ENCODE assay signal across 2 cellular contexts in the genomic region with DNA sequence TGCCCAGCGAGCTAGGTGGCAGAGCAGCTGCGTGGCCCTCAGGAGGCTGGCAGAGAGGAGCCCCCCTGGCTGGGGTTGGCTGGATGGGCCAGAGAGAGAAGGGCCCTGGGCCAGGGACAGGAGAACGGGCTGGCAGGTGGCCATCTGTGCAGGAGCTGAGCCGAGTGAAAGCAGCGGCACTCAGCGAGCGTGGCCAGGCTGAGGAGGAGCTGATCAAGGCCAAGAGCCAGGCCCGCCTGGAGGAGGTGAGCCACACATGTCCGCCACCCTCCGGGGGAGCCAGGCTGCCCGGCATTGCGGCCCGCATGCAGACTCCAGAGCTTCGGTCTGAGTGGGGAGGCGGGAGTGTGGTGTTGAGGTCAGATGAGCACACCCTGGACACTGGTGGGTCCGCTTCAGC.
TF ChIP-seq lines count a peak whose summit lies in the region.

No MANE protein-coding gene starts in this region.

TF ChIP-seq in IMR-90, 13 proteins besides CTCF, POLR2A, EP300 and RAD21:
- TF ChIP-seq, protein P1, sequence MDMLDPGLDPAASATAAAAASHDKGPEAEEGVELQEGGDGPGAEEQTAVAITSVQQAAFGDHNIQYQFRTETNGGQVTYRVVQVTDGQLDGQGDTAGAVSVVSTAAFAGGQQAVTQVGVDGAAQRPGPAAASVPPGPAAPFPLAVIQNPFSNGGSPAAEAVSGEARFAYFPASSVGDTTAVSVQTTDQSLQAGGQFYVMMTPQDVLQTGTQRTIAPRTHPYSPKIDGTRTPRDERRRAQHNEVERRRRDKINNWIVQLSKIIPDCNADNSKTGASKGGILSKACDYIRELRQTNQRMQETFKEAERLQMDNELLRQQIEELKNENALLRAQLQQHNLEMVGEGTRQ (IDR thresholded peaks at IDR 0.05; ENCODE audit: low read depth, low read length): no peak
- TF ChIP-seq CEBPB (IDR thresholded peaks at IDR 0.05; ENCODE audit: low read depth, low read length): no peak
- TF ChIP-seq MXI1 (IDR thresholded peaks at IDR 0.05; ENCODE audit: borderline replicate concordance, low read depth, low read length): no peak
- TF ChIP-seq MAFK (IDR thresholded peaks at IDR 0.05; ENCODE audit: low read depth, low read length): no peak
- TF ChIP-seq BHLHE40 (IDR thresholded peaks at IDR 0.05; ENCODE audit: low read depth, low read length): no peak
- TF ChIP-seq RCOR1 (IDR thresholded peaks at IDR 0.05; ENCODE audit: insufficient replicate concordance, low read length): no peak
- no peak for TF ChIP-seq MAZ (IDR thresholded peaks at IDR 0.05; ENCODE audit: borderline replicate concordance, low read depth, low read length)
- no peak for TF ChIP-seq RFX5 (IDR thresholded peaks at IDR 0.05; ENCODE audit: low read depth, low read length)
- no peak for TF ChIP-seq CHD1 (IDR thresholded peaks at IDR 0.05; ENCODE audit: low read depth, low read length)
- no peak for TF ChIP-seq FOS (IDR thresholded peaks at IDR 0.05; ENCODE audit: low read depth, low read length)
- TF ChIP-seq NFE2L2 (IDR thresholded peaks at IDR 0.05; ENCODE audit: low read depth, low read length): no peak
- TF ChIP-seq, protein P2, sequence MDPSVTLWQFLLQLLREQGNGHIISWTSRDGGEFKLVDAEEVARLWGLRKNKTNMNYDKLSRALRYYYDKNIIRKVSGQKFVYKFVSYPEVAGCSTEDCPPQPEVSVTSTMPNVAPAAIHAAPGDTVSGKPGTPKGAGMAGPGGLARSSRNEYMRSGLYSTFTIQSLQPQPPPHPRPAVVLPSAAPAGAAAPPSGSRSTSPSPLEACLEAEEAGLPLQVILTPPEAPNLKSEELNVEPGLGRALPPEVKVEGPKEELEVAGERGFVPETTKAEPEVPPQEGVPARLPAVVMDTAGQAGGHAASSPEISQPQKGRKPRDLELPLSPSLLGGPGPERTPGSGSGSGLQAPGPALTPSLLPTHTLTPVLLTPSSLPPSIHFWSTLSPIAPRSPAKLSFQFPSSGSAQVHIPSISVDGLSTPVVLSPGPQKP (IDR thresholded peaks at IDR 0.05; ENCODE audit: borderline replicate concordance, low read depth, low read length): no peak
- TF ChIP-seq SMC3 (IDR thresholded peaks at IDR 0.05; ENCODE audit: low read depth, low read length): no peak
TF ChIP-seq in IMR-90: peak in this region for 0.

TF ChIP-seq in SK-N-SH, 30 proteins besides CTCF, POLR2A, EP300 and RAD21:
- TF ChIP-seq CHD2 (IDR thresholded peaks at IDR 0.05; ENCODE audit: low read length, partially characterized antibody) (no peak), RXRA (IDR thresholded peaks at IDR 0.05; ENCODE audit: borderline replicate concordance, low read depth) (no peak), RFX5 (IDR thresholded peaks at IDR 0.05; ENCODE audit: low read length) (no peak), GABPA (IDR thresholded peaks at IDR 0.05; ENCODE audit: low read depth) (no peak), MEF2A (IDR thresholded peaks at IDR 0.05; ENCODE audit: borderline replicate concordance, low read depth) (no peak), ELF1 (IDR thresholded peaks at IDR 0.05) (no peak), TEAD4 (IDR thresholded peaks at IDR 0.05; ENCODE audit: borderline replicate concordance, insufficient read depth) (no peak), RCOR1 (IDR thresholded peaks at IDR 0.05; ENCODE audit: low read length) (no peak), TCF12 (IDR thresholded peaks at IDR 0.05) (no peak), TAF1 (IDR thresholded peaks at IDR 0.05; ENCODE audit: borderline replicate concordance, low read depth, low read length) (no peak)
- TF ChIP-seq, protein P1 (IDR thresholded peaks at IDR 0.05; ENCODE audit: borderline replicate concordance, low read depth, low read length): no peak
- TF ChIP-seq, protein P3, sequence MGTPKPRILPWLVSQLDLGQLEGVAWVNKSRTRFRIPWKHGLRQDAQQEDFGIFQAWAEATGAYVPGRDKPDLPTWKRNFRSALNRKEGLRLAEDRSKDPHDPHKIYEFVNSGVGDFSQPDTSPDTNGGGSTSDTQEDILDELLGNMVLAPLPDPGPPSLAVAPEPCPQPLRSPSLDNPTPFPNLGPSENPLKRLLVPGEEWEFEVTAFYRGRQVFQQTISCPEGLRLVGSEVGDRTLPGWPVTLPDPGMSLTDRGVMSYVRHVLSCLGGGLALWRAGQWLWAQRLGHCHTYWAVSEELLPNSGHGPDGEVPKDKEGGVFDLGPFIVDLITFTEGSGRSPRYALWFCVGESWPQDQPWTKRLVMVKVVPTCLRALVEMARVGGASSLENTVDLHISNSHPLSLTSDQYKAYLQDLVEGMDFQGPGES (IDR thresholded peaks at IDR 0.05; ENCODE audit: low read depth, low read length): no peak
- TF ChIP-seq, protein P4, sequence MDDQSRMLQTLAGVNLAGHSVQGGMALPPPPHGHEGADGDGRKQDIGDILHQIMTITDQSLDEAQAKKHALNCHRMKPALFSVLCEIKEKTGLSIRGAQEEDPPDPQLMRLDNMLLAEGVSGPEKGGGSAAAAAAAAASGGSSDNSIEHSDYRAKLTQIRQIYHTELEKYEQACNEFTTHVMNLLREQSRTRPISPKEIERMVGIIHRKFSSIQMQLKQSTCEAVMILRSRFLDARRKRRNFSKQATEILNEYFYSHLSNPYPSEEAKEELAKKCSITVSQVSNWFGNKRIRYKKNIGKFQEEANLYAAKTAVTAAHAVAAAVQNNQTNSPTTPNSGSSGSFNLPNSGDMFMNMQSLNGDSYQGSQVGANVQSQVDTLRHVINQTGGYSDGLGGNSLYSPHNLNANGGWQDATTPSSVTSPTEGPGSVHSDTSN (IDR thresholded peaks at IDR 0.05): no peak
